12 cellular contexts compared by ENCODE assay signal in genomic region chr5:35335752-35336151, GRCh38.
A peak's percentile ranks its signal among the peaks of the same experiment; 100 is the strongest.
DNase-seq lines count a peak whose midpoint lies in the region; ATAC-seq and TF ChIP-seq lines count a peak whose summit lies in the region.
"Had no signal": no experiment of that assay in that cellular context is flagged by ENCODE, and none has a peak within 500 bp of the region (broad histone marks: within the 10 kb centered on the region; RNA-seq: fewer than 3 reads in every experiment).

No MANE protein-coding gene starts in this region.

- no peaks in the 10 kb centered on the region for H3K27me3 ChIP-seq in iPS-18a (ENCODE audit: control insufficient read depth, insufficient read depth, low read length)
- H3K27me3 ChIP-seq in neural progenitor cell = no peaks in the 10 kb centered on the region
- no peaks in the 10 kb centered on the region for H3K27me3 ChIP-seq in SK-N-SH (ENCODE audit: insufficient read depth)

- TF ChIP-seq CTCF in neural progenitor cell (IDR thresholded peaks at IDR 0.05) = no peak
- no peak for TF ChIP-seq CTCF in SK-N-SH (IDR thresholded peaks at IDR 0.05)

- H3K9me3 ChIP-seq in iPS-18a (ENCODE audit: control insufficient read depth, low read depth, low read length) (no peaks in the 10 kb centered on the region), neural progenitor cell (ENCODE audit: low read depth) (no peaks in the 10 kb centered on the region), SK-N-SH (no peaks in the 10 kb centered on the region)

- H3K4me1 Mint-ChIP-seq in neural progenitor cell = peaks cover 37% of the 10 kb centered on the region
- H3K4me1 Mint-ChIP-seq: B cell; CD4-positive, alpha-beta memory T cell had no signal

- no peak overlapping the region for H3K27ac Mint-ChIP-seq in neural progenitor cell
- H3K27ac Mint-ChIP-seq: B cell; CD4-positive, alpha-beta memory T cell had no signal

- H3K9ac ChIP-seq in iPS-18a (ENCODE audit: low read length) (no peak overlapping the region), neural progenitor cell (no peak overlapping the region), SK-N-SH (no peak overlapping the region)

- H3K36me3 ChIP-seq in iPS-18a (ENCODE audit: control insufficient read depth, low read depth, low read length) = no peaks in the 10 kb centered on the region
- no peaks in the 10 kb centered on the region for H3K36me3 ChIP-seq in neural progenitor cell
- H3K36me3 ChIP-seq in SK-N-SH (replicated peaks in 1 of 2; ENCODE audit: control insufficient read depth in 1 of 2, insufficient read depth in 2 of 2, low read length in 1 of 2) = no peaks in the 10 kb centered on the region

- H3K27ac ChIP-seq in iPS-18a (ENCODE audit: low read length) (peak overlapping the region; percentile 35), neural progenitor cell (no peak overlapping the region), SK-N-SH (ENCODE audit: low read depth in 2 of 2, low read length in 1 of 2) (no peak overlapping the region)
- H3K27ac ChIP-seq: C4-2B had no signal

- CTCF ChIA-PET in SK-N-SH (lab: Yijun Ruan, JAX) = no interaction called here

- ATAC-seq in GM21723 (IDR thresholded peaks at IDR 0.05; ENCODE audit: unreplicated experiment) (no peak), GM21529 (IDR thresholded peaks at IDR 0.05; ENCODE audit: unreplicated experiment) (no peak)
- ATAC-seq: HepG2 had no signal

- H3K36me3 Mint-ChIP-seq in neural progenitor cell = peaks cover 4% of the 10 kb centered on the region
- H3K36me3 Mint-ChIP-seq: CD4-positive, alpha-beta memory T cell had no signal

- H3K4me2 ChIP-seq in neural progenitor cell = no peak overlapping the region
- H3K4me2 ChIP-seq in SK-N-SH = no peak overlapping the region

- H3F3A ChIP-seq in neural progenitor cell (ENCODE audit: low read depth) (peaks cover 16% of the 10 kb centered on the region), SK-N-SH (replicated peaks; ENCODE audit: insufficient read depth) (no peaks in the 10 kb centered on the region)

- POLR2A ChIA-PET in SK-N-SH (lab: Yijun Ruan, JAX) = no interaction called here

- no peaks in the 10 kb centered on the region for H3K9me2 ChIP-seq in SK-N-SH

- no peaks in the 10 kb centered on the region for H3K79me2 ChIP-seq in neural progenitor cell (ENCODE audit: low read depth)
- no peaks in the 10 kb centered on the region for H3K79me2 ChIP-seq in SK-N-SH (ENCODE audit: insufficient read depth)

- WGBS in SK-N-SH (ENCODE audit: low lambda C conversion rate) = 55% methylated on average over 4 of the region's 4 CpGs

- no peak for TF ChIP-seq RAD21 in SK-N-SH (IDR thresholded peaks at IDR 0.05; ENCODE audit: low read length)

- H3K9me3 Mint-ChIP-seq in neural progenitor cell = peaks cover 6% of the 10 kb centered on the region

- peaks cover 48% of the 10 kb centered on the region for H3K4me1 ChIP-seq in iPS-18a (ENCODE audit: control insufficient read depth, low read depth, low read length)
- H3K4me1 ChIP-seq in neural progenitor cell = peaks cover 14% of the 10 kb centered on the region
- no peaks in the 10 kb centered on the region for H3K4me1 ChIP-seq in SK-N-SH (ENCODE audit: control insufficient read depth in 1 of 2, insufficient read depth in 2 of 2, low read depth in 1 of 2, low read length in 1 of 2)

- H4K20me1 ChIP-seq in neural progenitor cell (ENCODE audit: low read depth) (no peaks in the 10 kb centered on the region), SK-N-SH (ENCODE audit: insufficient read depth) (no peaks in the 10 kb centered on the region)

- H3K27me3 Mint-ChIP-seq in neural progenitor cell (ENCODE audit: insufficient read depth, low read depth) = no peaks in the 10 kb centered on the region
- H3K27me3 Mint-ChIP-seq: B cell had no signal

- no peak overlapping the region for H2AFZ ChIP-seq in neural progenitor cell (replicated peaks)
- H2AFZ ChIP-seq in SK-N-SH (ENCODE audit: low read depth) = no peak overlapping the region

- peak; percentile 19 to 37 for DNase-seq in NCI-H526 (lab: John Stamatoyannopoulos, UW)
- DNase-seq in neural progenitor cell (ENCODE audit: low spot score) = peak; percentile 14
- no peak for DNase-seq in SKM-1 (lab: John Stamatoyannopoulos, UW; ENCODE audit: unreplicated experiment)
- no peak for DNase-seq in SK-N-SH
- DNase-seq: CD4-positive, alpha-beta memory T cell; DMS79 had no signal

- H3K4me3 Mint-ChIP-seq in neural progenitor cell = no peak overlapping the region
- H3K4me3 Mint-ChIP-seq: B cell; CD4-positive, alpha-beta memory T cell had no signal

- H3K4me3 ChIP-seq in iPS-18a (ENCODE audit: low read length) (no peak overlapping the region), neural progenitor cell (no peak overlapping the region), SK-N-SH (ENCODE audit: low read depth in 2 of 2, low read length in 1 of 2) (no peak overlapping the region)

- no peak for TF ChIP-seq EP300 in SK-N-SH (IDR thresholded peaks at IDR 0.05; ENCODE audit: borderline replicate concordance in 1 of 2, low read depth in 1 of 2, low read length in 1 of 2)

TF ChIP-seq in SK-N-SH, 30 proteins besides CTCF, POLR2A, EP300 and RAD21:
- TF ChIP-seq FOSL2 (IDR thresholded peaks at IDR 0.05; ENCODE audit: borderline replicate concordance, low read depth) (no peak), JUND (IDR thresholded peaks at IDR 0.05) (no peak), MAX (IDR thresholded peaks at IDR 0.05; ENCODE audit: low read depth) (no peak), IRF3 (IDR thresholded peaks at IDR 0.05; ENCODE audit: low read depth, low read length) (no peak), ZBTB33 (IDR thresholded peaks at IDR 0.05; ENCODE audit: borderline replicate concordance, low read depth) (no peak), YY1 (IDR thresholded peaks at IDR 0.05; ENCODE audit: low read depth) (no peak), MXI1 (IDR thresholded peaks at IDR 0.05; ENCODE audit: low read depth, low read length) (no peak), CHD2 (IDR thresholded peaks at IDR 0.05; ENCODE audit: low read length, partially characterized antibody) (no peak), TEAD4 (IDR thresholded peaks at IDR 0.05; ENCODE audit: borderline replicate concordance, insufficient read depth) (no peak), RXRA (IDR thresholded peaks at IDR 0.05; ENCODE audit: borderline replicate concordance, low read depth) (no peak), FOXM1 (IDR thresholded peaks at IDR 0.05; ENCODE audit: low read depth) (no peak)

Comparison
In these comparisons a context has a peak if more than half of its experiments do, and no peak if none do; other contexts are left out.
1. DNase-seq: peak in NCI-H526 (2 of 2) and neural progenitor cell (single experiment); none in SKM-1 (single experiment) and SK-N-SH (single experiment).